In the genomic region with DNA sequence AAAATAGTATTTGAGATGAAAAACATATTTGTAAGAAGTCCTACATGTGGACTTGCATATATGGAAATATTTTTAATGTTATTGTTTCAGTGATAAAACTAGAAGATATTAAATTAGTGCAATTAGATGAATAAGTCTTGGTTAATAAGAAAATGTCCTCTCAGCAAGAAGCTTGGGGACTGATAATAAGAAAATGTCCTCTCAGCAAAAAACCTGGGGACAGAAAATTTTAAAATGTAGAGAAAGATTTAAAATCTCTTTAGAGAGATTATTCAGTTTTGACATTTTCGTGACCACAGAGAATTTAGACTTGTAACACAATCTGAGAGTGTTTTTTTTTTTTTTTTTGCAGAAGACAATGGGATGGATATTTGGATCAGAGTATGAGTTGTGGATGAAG, we compare ENCODE assay signal across 30 cellular contexts.
"Had no signal": no experiment of that assay in that cellular context is flagged by ENCODE, and none has a peak within 500 bp of the region (broad histone marks: within the 10 kb centered on the region; RNA-seq: fewer than 3 reads in every experiment).

No MANE protein-coding gene starts in this region.

- H3K4me3 ChIP-seq: adrenal gland, body of pancreas, esophagus squamous epithelium had no signal

- DNase-seq: activated CD4-positive, alpha-beta memory T cell treated with anti-CD3 and anti-CD28 coated beads, Interleukin-2, amount 10 ng/mL, durations not matched to agents 7 days and 5 days; activated CD4-positive, alpha-beta T cell treated with anti-CD3 and anti-CD28 coated beads for 1 hour; activated CD4-positive, alpha-beta T cell treated with anti-CD3 and anti-CD28 coated beads for 4 hours; activated CD4-positive, alpha-beta T cell treated with anti-CD3 and anti-CD28 coated beads, Interleukin-2, amount 10 ng/mL, durations not matched to agents 7 days and 5 days; activated CD4-positive, alpha-beta T cell treated with anti-CD3 and anti-CD28 coated beads, Interleukin-2, amount 50 U/mL, for 4 hours; activated CD8-positive, alpha-beta memory T cell treated with anti-CD3 and anti-CD28 coated beads, Interleukin-2, amount 50 U/mL, for 48 hours; activated effector memory CD4-positive, alpha-beta T cell treated with anti-CD3 and anti-CD28 coated beads, Interleukin-2, amount 50 U/mL, for 16 hours; activated naive CD4-positive, alpha-beta T cell treated with anti-CD3 and anti-CD28 coated beads for 36 hours; activated naive CD8-positive, alpha-beta T cell treated with anti-CD3 and anti-CD28 coated beads for 36 hours; activated naive CD8-positive, alpha-beta T cell treated with anti-CD3 and anti-CD28 coated beads, Interleukin-2, amount 50 U/mL, for 24 hours; activated T-cell treated with anti-CD3 and anti-CD28 coated beads for 4 hours; activated T-cell treated with anti-CD3 and anti-CD28 coated beads, Interleukin-2, amount 50 U/mL, for 24 hours; adrenal gland; amygdala; aorta; body of pancreas; caudate nucleus; cortex of kidney; dermis blood vessel endothelial cell; effector CD8-positive, alpha-beta T cell; esophagus squamous epithelium; foreskin melanocyte; T-helper 2 cell had no signal

- H3K27me3 ChIP-seq: adrenal gland, body of pancreas, esophagus squamous epithelium had no signal

- H3K4me3 Mint-ChIP-seq: activated CD4-positive, alpha-beta memory T cell treated with anti-CD3 and anti-CD28 coated beads, Interleukin-2, amount 10 ng/mL, durations not matched to agents 7 days and 5 days; activated CD4-positive, alpha-beta T cell treated with anti-CD3 and anti-CD28 coated beads, Interleukin-2, amount 10 ng/mL, durations not matched to agents 7 days and 5 days; activated naive CD4-positive, alpha-beta T cell treated with anti-CD3 and anti-CD28 coated beads for 36 hours; activated naive CD4-positive, alpha-beta T cell treated with anti-CD3 and anti-CD28 coated beads, Interleukin-2, amount 50 U/mL, for 24 hours; activated naive CD8-positive, alpha-beta T cell treated with anti-CD3 and anti-CD28 coated beads for 36 hours; activated naive CD8-positive, alpha-beta T cell treated with anti-CD3 and anti-CD28 coated beads, Interleukin-2, amount 50 U/mL, for 24 hours; activated T-cell treated with anti-CD3 and anti-CD28 coated beads, Interleukin-2, amount 50 U/mL, for 24 hours; activated T-helper 1 cell treated with anti-CD3 and anti-CD28 coated beads, Interleukin-12 subunit alpha, Interleukin-12 subunit beta, Interleukin-2, Interleukin-4 antibody, amounts not matched to agents 30 ng/mL and 10 ng/mL and 1 ng/mL, durations not matched to agents 14 hours and 24 hours and 36 hours; WTC11 had no signal

- H3K36me3 ChIP-seq: adrenal gland, esophagus squamous epithelium had no signal

- H3K9me3 ChIP-seq: adrenal gland, body of pancreas, esophagus squamous epithelium had no signal

- H3K27me3 Mint-ChIP-seq: activated CD4-positive, alpha-beta memory T cell treated with anti-CD3 and anti-CD28 coated beads, Interleukin-2, amount 10 ng/mL, durations not matched to agents 7 days and 5 days; activated CD4-positive, alpha-beta T cell treated with anti-CD3 and anti-CD28 coated beads, Interleukin-2, amount 10 ng/mL, durations not matched to agents 7 days and 5 days; activated naive CD4-positive, alpha-beta T cell treated with anti-CD3 and anti-CD28 coated beads, Interleukin-2, amount 50 U/mL, for 24 hours; activated naive CD8-positive, alpha-beta T cell treated with anti-CD3 and anti-CD28 coated beads for 36 hours; activated naive CD8-positive, alpha-beta T cell treated with anti-CD3 and anti-CD28 coated beads, Interleukin-2, amount 50 U/mL, for 24 hours; activated T-cell treated with anti-CD3 and anti-CD28 coated beads, Interleukin-2, amount 50 U/mL, for 24 hours had no signal

- H3K27ac Mint-ChIP-seq: activated CD4-positive, alpha-beta memory T cell treated with anti-CD3 and anti-CD28 coated beads, Interleukin-2, amount 10 ng/mL, durations not matched to agents 7 days and 5 days; activated CD4-positive, alpha-beta T cell treated with anti-CD3 and anti-CD28 coated beads, Interleukin-2, amount 10 ng/mL, durations not matched to agents 7 days and 5 days; activated naive CD4-positive, alpha-beta T cell treated with anti-CD3 and anti-CD28 coated beads for 36 hours; activated naive CD4-positive, alpha-beta T cell treated with anti-CD3 and anti-CD28 coated beads, Interleukin-2, amount 50 U/mL, for 24 hours; activated naive CD8-positive, alpha-beta T cell treated with anti-CD3 and anti-CD28 coated beads for 36 hours; activated naive CD8-positive, alpha-beta T cell treated with anti-CD3 and anti-CD28 coated beads, Interleukin-2, amount 50 U/mL, for 24 hours; activated T-cell treated with anti-CD3 and anti-CD28 coated beads, Interleukin-2, amount 50 U/mL, for 24 hours; activated T-helper 1 cell treated with anti-CD3 and anti-CD28 coated beads, Interleukin-12 subunit alpha, Interleukin-12 subunit beta, Interleukin-2, Interleukin-4 antibody, amounts not matched to agents 30 ng/mL and 10 ng/mL and 1 ng/mL, durations not matched to agents 14 hours and 24 hours and 36 hours; activated T-helper 2 cell treated with anti-CD3 and anti-CD28 coated beads, Interferon-gamma antibody, Interleukin-2, Interleukin-4, amounts not matched to agents 10 μg/mL and 5 μg/mL and 100 μg/mL, durations not matched to agents 14 hours and 24 hours and 36 hours; WTC11 had no signal

- H3K9me3 Mint-ChIP-seq: activated CD4-positive, alpha-beta memory T cell treated with anti-CD3 and anti-CD28 coated beads, Interleukin-2, amount 10 ng/mL, durations not matched to agents 7 days and 5 days; activated CD4-positive, alpha-beta T cell treated with anti-CD3 and anti-CD28 coated beads, Interleukin-2, amount 10 ng/mL, durations not matched to agents 7 days and 5 days; activated naive CD4-positive, alpha-beta T cell treated with anti-CD3 and anti-CD28 coated beads for 36 hours; activated naive CD8-positive, alpha-beta T cell treated with anti-CD3 and anti-CD28 coated beads, Interleukin-2, amount 50 U/mL, for 24 hours; activated T-cell treated with anti-CD3 and anti-CD28 coated beads, Interleukin-2, amount 50 U/mL, for 24 hours; activated T-helper 1 cell treated with anti-CD3 and anti-CD28 coated beads, Interleukin-12 subunit alpha, Interleukin-12 subunit beta, Interleukin-2, Interleukin-4 antibody, amounts not matched to agents 30 ng/mL and 10 ng/mL and 1 ng/mL, durations not matched to agents 14 hours and 24 hours and 36 hours had no signal

- H3K27ac ChIP-seq: adrenal gland, body of pancreas, epithelial cell of prostate, esophagus squamous epithelium had no signal

- ATAC-seq: activated naive CD8-positive, alpha-beta T cell treated with anti-CD3 and anti-CD28 coated beads, Interleukin-2, amount 50 U/mL, for 24 hours; body of pancreas; WTC11 had no signal

- FAIRE-seq: endometrium, endothelial cell of umbilical vein had no signal

- H3K4me1 Mint-ChIP-seq: activated CD4-positive, alpha-beta memory T cell treated with anti-CD3 and anti-CD28 coated beads, Interleukin-2, amount 10 ng/mL, durations not matched to agents 7 days and 5 days; activated CD4-positive, alpha-beta T cell treated with anti-CD3 and anti-CD28 coated beads, Interleukin-2, amount 10 ng/mL, durations not matched to agents 7 days and 5 days; activated naive CD4-positive, alpha-beta T cell treated with anti-CD3 and anti-CD28 coated beads, Interleukin-2, amount 50 U/mL, for 24 hours; activated naive CD8-positive, alpha-beta T cell treated with anti-CD3 and anti-CD28 coated beads for 36 hours; activated naive CD8-positive, alpha-beta T cell treated with anti-CD3 and anti-CD28 coated beads, Interleukin-2, amount 50 U/mL, for 24 hours had no signal

- H3K36me3 Mint-ChIP-seq: WTC11 had no signal

- H3K4me1 ChIP-seq: adrenal gland, body of pancreas, esophagus squamous epithelium had no signal
